8 cellular contexts compared by ENCODE assay signal in genomic region chr6:47780510-47781356, GRCh38. TPM values are rescaled to one million over a fixed set of nuclear protein-coding genes. Genes with fewer than 3 reads are reported as not detected.
DNase-seq lines count a peak whose midpoint lies in the region; ATAC-seq and TF ChIP-seq lines count a peak whose summit lies in the region.

No MANE protein-coding gene starts in this region.

- H3K27ac ChIP-seq in upper lobe of right lung, result no peak overlapping the region

- H3K36me3 ChIP-seq in upper lobe of right lung, result no peaks in the 10 kb centered on the region

- peak; percentile 98 for ATAC-seq in HG03159 (IDR thresholded peaks at IDR 0.05; ENCODE audit: unreplicated experiment)
- peak; percentile 90 for ATAC-seq in upper lobe of right lung

- DNase-seq in COLO668 (lab: John Stamatoyannopoulos, UW; ENCODE audit: unreplicated experiment) (peak; percentile 17), GM19240 (ENCODE audit: insufficient read length, low spot score) (peak; percentile 2), NCI-H2227 treated with DMSO at 0.1 percent for 48 hours (lab: John Stamatoyannopoulos, UW) (peak; percentile 4), epithelial cell of proximal tubule (ENCODE audit: low read depth) (peak; percentile 50), myocyte (ENCODE audit: low read depth) (peak; percentile 72), upper lobe of right lung (no peak)
- DNase-seq in activated CD4-positive, alpha-beta T cell treated with anti-CD3 and anti-CD28 coated beads for 24 hours (ENCODE audit: low read depth in 2 of 2), result peak; percentile 4 to 7

- peaks cover 10% of the 10 kb centered on the region for H3K4me1 ChIP-seq in upper lobe of right lung

- TF ChIP-seq CTCF in epithelial cell of proximal tubule (conservative IDR thresholded peaks at IDR 0.05; ENCODE audit: low read depth, low read length) (peak; percentile 79), upper lobe of right lung (IDR thresholded peaks at IDR 0.05) (peak; percentile 62)

- no peaks in the 10 kb centered on the region for H3K27me3 ChIP-seq in upper lobe of right lung

- no peak overlapping the region for H3K4me3 ChIP-seq in epithelial cell of proximal tubule (ENCODE audit: low read depth, low read length)
- no peak overlapping the region for H3K4me3 ChIP-seq in upper lobe of right lung

- H3K9me3 ChIP-seq in upper lobe of right lung, result no peaks in the 10 kb centered on the region

- intact Hi-C loops in upper lobe of right lung (cut with DNase I), result no loop called here

RNA-seq across cellular contexts. Expression of gene OPN5, which starts 1.1 kb away (rescaled TPM):
- total RNA-seq in epithelial cell of proximal tubule (not detected in 2 replicates), myocyte (not detected in 2 replicates), upper lobe of right lung (not detected)
- 0.34 TPM for polyA plus RNA-seq in myocyte (2012)
